ENCODE assay signal across 8 cellular contexts in the genomic region with DNA sequence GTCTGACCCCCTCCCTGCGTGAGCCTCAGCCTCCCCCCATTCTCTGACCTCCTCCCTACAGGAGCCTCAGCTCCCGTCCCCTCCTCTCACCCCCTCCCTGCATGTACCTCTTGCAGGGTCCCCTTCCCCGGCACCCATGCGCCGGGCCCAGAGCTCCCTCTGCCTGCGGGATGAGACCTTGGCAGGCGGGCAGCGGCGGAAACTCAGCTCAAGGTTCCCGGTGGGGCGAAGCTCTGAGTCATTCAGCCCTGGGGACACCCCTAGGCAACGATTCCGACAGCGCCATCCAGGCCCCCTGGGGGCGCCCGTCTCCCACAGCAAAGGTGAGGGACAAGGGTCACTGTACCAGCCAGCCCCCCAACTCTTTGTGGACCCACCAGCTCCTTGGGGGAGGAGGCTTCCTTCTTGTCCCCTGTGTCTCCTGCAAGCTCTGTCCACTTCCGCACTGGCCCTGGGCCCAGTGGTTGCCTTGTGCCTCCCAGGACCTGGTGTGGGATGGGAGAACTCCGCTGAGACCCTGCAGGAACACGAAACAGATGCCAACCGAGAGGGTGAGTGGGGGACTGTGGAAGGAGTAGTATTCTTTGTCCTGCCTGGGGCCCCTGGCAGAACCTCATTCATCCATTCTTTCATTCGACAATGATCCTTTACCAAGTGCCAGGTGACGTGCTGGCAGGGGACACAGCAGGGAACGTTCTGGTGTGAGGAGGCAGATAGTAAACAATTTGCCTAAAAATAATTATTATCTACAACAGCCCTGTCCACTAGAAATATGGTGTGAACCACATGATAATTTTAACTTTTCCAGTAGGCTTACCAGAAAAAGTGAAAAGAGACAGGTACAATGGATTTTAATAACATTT. TPM values are rescaled to one million over a fixed set of nuclear protein-coding genes. Genes with fewer than 3 reads are reported as not detected.
DNase-seq lines count a peak whose midpoint lies in the region; ATAC-seq and TF ChIP-seq lines count a peak whose summit lies in the region.

No MANE protein-coding gene starts in this region.

- in situ Hi-C loops in HAP-1 (cut with MboI; ENCODE audit: low sequenced_read_pairs), result no loop called here

- peaks cover 17% of the 10 kb centered on the region for H3K36me3 Mint-ChIP-seq in CD8-positive, alpha-beta T cell

- POLR2A ChIA-PET in CD8-positive, alpha-beta T cell (lab: Charles Lee), result interaction anchor here (1.3 kb wide), 1 partner anchor 38 kb away, joined by 7 read pairs; a partner anchor contains a TSS

- H3K4me1 ChIP-seq in CD8-positive, alpha-beta T cell (ENCODE audit: insufficient read depth, low read length), result peaks cover 28% of the 10 kb centered on the region
- H3K4me1 ChIP-seq in HAP-1 (peaks cover 11% of the 10 kb centered on the region), left ventricle myocardium inferior (peaks cover 45% of the 10 kb centered on the region)

- H3K27me3 ChIP-seq in CD8-positive, alpha-beta T cell (ENCODE audit: insufficient read depth, low read length), result no peaks in the 10 kb centered on the region
- H3K27me3 ChIP-seq in HAP-1 (ENCODE audit: low read depth) (no peaks in the 10 kb centered on the region), left ventricle myocardium inferior (ENCODE audit: low read depth) (no peaks in the 10 kb centered on the region)

- no peaks in the 10 kb centered on the region for H3K9me3 ChIP-seq in CD8-positive, alpha-beta T cell (ENCODE audit: low read length)
- no peaks in the 10 kb centered on the region for H3K9me3 ChIP-seq in HAP-1
- H3K9me3 ChIP-seq in left ventricle myocardium inferior (replicated peaks), result no peaks in the 10 kb centered on the region

- H3K27ac Mint-ChIP-seq in CD8-positive, alpha-beta T cell, result no peak overlapping the region

- no peak overlapping the region for H3K4me3 Mint-ChIP-seq in CD8-positive, alpha-beta T cell

- no peaks in the 10 kb centered on the region for H3K9me3 Mint-ChIP-seq in CD8-positive, alpha-beta T cell

- intact Hi-C loops in CD8-positive, alpha-beta T cell (cut with DNase I, micrococcal nuclease), result loop anchor here (1.0 kb wide), 2 partner anchors 38 to 151 kb away; a partner anchor contains a TSS
- intact Hi-C loops in left ventricle myocardium inferior (cut with micrococcal nuclease), result no loop called here

- no peak for TF ChIP-seq CTCF in CD8-positive, alpha-beta T cell (IDR thresholded peaks at IDR 0.05)
- TF ChIP-seq CTCF in left ventricle myocardium inferior (IDR thresholded peaks at IDR 0.05; ENCODE audit: borderline replicate concordance), result peak; percentile 75

- peaks cover 21% of the 10 kb centered on the region for H3K4me1 Mint-ChIP-seq in CD8-positive, alpha-beta T cell (ENCODE audit: low read depth)

- H3K27ac ChIP-seq in CD8-positive, alpha-beta T cell (ENCODE audit: low read depth, low read length), result no peak overlapping the region
- H3K27ac ChIP-seq in angular gyrus (ENCODE audit: low read depth, low read length) (peak overlapping the region; percentile 52), left ventricle myocardium inferior (replicated peaks) (peak overlapping the region; percentile 81)

- H3K27me3 Mint-ChIP-seq in CD8-positive, alpha-beta T cell (ENCODE audit: low read depth), result no peaks in the 10 kb centered on the region

- ATAC-seq in CD8-positive, alpha-beta T cell, result peak; percentile 43
- no peak for ATAC-seq in HG03159 (IDR thresholded peaks at IDR 0.05; ENCODE audit: unreplicated experiment)

- DNase-seq in CD8-positive, alpha-beta T cell, result peak in 5 of 7 experiments; percentile 14 to 69 (median 62)
- DNase-seq in HAP-1 (ENCODE audit: low spot score in 2 of 2) (peak; percentile 61 to 89), NCI-H774 (lab: John Stamatoyannopoulos, UW) (peak; percentile 72), left ventricle myocardium inferior (peak; percentile 77), pulmonary artery endothelial cell (ENCODE audit: low read depth, low spot score) (peak; percentile 51), NK-92 (lab: John Stamatoyannopoulos, UW; ENCODE audit: unreplicated experiment) (no peak)

- peaks cover 6% of the 10 kb centered on the region for H3K36me3 ChIP-seq in CD8-positive, alpha-beta T cell (ENCODE audit: insufficient read depth, low read length)
- H3K36me3 ChIP-seq in HAP-1 (replicated peaks) (no peaks in the 10 kb centered on the region), left ventricle myocardium inferior (peaks cover under 1% of the 10 kb centered on the region)

- CTCF ChIA-PET in CD8-positive, alpha-beta T cell (lab: Charles Lee), result interaction anchor here (0.8 to 2.0 kb wide), 12 partner anchors 12 to 155 kb away, joined by 3 to 9 read pairs (median 4); a partner anchor contains a TSS

- H3K4me3 ChIP-seq in CD8-positive, alpha-beta T cell (ENCODE audit: low read depth, low read length), result no peak overlapping the region
- H3K4me3 ChIP-seq in HAP-1, result peak overlapping the region; percentile 10; the same call in 1 of the 2 replicates
- peak overlapping the region; percentile 60 for H3K4me3 ChIP-seq in left ventricle myocardium inferior

RNA-seq across cellular contexts. Expression of a gene that starts 3.7 kb away (rescaled TPM):
- total RNA-seq in CD8-positive, alpha-beta T cell, result 10 to 100 TPM in 1 of 2 experiments, 1 to 10 TPM in 1; 8.6 to 10.1 TPM
- total RNA-seq in left ventricle myocardium inferior (16.8 TPM), pulmonary artery endothelial cell (46.7 and 52.2 TPM in 2 replicates)

RNA-seq across cellular contexts. Expression of a gene that starts 15.3 kb away (rescaled TPM):
- 100 to 1,000 TPM; 111 to 117 TPM for total RNA-seq in CD8-positive, alpha-beta T cell
- total RNA-seq in left ventricle myocardium inferior (7.5 TPM), pulmonary artery endothelial cell (0.88 and 1.6 TPM in 2 replicates)

RNA-seq across cellular contexts. Expression of a gene that starts 37.4 kb away (rescaled TPM):
- 10 to 100 TPM; 39.9 to 41.0 TPM for total RNA-seq in CD8-positive, alpha-beta T cell
- 321 TPM for total RNA-seq in left ventricle myocardium inferior
- 173 and 299 TPM in 2 replicates for total RNA-seq in pulmonary artery endothelial cell

RNA-seq across cellular contexts. Expression of a gene that starts 38.0 kb away (rescaled TPM):
- 10 to 100 TPM; 98.1 to 98.2 TPM for total RNA-seq in CD8-positive, alpha-beta T cell
- 97.5 TPM for total RNA-seq in left ventricle myocardium inferior
- total RNA-seq in pulmonary artery endothelial cell, result 219 and 239 TPM in 2 replicates

RNA-seq across cellular contexts. Expression of a gene that starts 50.0 kb away (rescaled TPM):
- total RNA-seq in CD8-positive, alpha-beta T cell, result 10 to 100 TPM; 13.4 to 14.6 TPM
- 213 TPM for total RNA-seq in left ventricle myocardium inferior
- total RNA-seq in pulmonary artery endothelial cell, result 40.4 and 50.9 TPM in 2 replicates

Comparison
In these comparisons a context has a peak if more than half of its experiments do, and no peak if none do; other contexts are left out.
1. RNA of a gene that starts 15.3 kb away (total RNA-seq): 111 to 117 TPM in CD8-positive, alpha-beta T cell; 7.5 TPM in left ventricle myocardium inferior (single experiment) and 0.88 to 1.6 TPM in pulmonary artery endothelial cell; every median in the first group is over 10 times any median in the second.